In genomic region chr17:66008680-66009079, GRCh38 we compare ENCODE assay signal across 35 cellular contexts.
"Had no signal": no experiment of that assay in that cellular context is flagged by ENCODE, and none has a peak within 500 bp of the region (broad histone marks: within the 10 kb centered on the region; RNA-seq: fewer than 3 reads in every experiment).

No MANE protein-coding gene starts in this region.

- H3K27me3 ChIP-seq: MG63 had no signal

- DNase-seq: Karpas-422, Kasumi-1, KG1, MG63, MM.1S, MV-4-11, NCI-H1048, NCI-H1092, NCI-H1092 treated with DMSO at 0.1 percent for 48 hours, NCI-H1105, NCI-H1105 treated with DMSO at 0.1 percent for 48 hours, NCI-H1417, NCI-H1417 treated with DMSO at 0.1 percent for 48 hours, NCI-H1436, NCI-H1436 treated with DMSO at 0.1 percent for 48 hours, NCI-H146, NCI-H1694, NCI-H1694 treated with DMSO at 0.1 percent for 48 hours, NCI-H187, NCI-H187 treated with DMSO at 0.1 percent for 48 hours, NCI-H1930, NCI-H2029, NCI-H2029 treated with DMSO at 0.1 percent for 48 hours, NCI-H2081, NCI-H2081 treated with DMSO at 0.1 percent for 48 hours, NCI-H2107, NCI-H2171, NCI-H2171 treated with DMSO at 0.1 percent for 48 hours, NCI-H2227 treated with DMSO at 0.1 percent for 48 hours, NCI-H345, NCI-H446, NCI-H446 treated with DMSO at 0.1 percent for 48 hours, NCI-H510A, NCI-H510A treated with DMSO at 0.1 percent for 48 hours had no signal

- H3K36me3 ChIP-seq: MG63 had no signal

- H3K4me3 ChIP-seq: MG63 had no signal

- H3K9ac ChIP-seq: KMS-11 had no signal

- H3K9me3 ChIP-seq: MG63 had no signal

- H3K4me2 ChIP-seq: KMS-11 had no signal

- H3K27ac ChIP-seq: KMS-11 had no signal
